Comparison of ENCODE assay signal across 26 cellular contexts in genomic region chr2:231955758-231956472, GRCh38. TPM values are rescaled to one million over a fixed set of nuclear protein-coding genes. Genes with fewer than 3 reads are reported as not detected.
A peak's percentile ranks its signal among the peaks of the same experiment; 100 is the strongest.
DNase-seq lines count a peak whose midpoint lies in the region; ATAC-seq, FAIRE-seq and TF ChIP-seq lines count a peak whose summit lies in the region.
"Had no signal": no experiment of that assay in that cellular context is flagged by ENCODE, and none has a peak within 500 bp of the region (broad histone marks: within the 10 kb centered on the region; RNA-seq: fewer than 3 reads in every experiment).

No MANE protein-coding gene starts in this region.

- in situ Hi-C loops in brain microvascular endothelial cell (cut with HindIII; ENCODE audit: low pct_ligation_motif_present, low sequenced_read_pairs), result no loop called here

- H3K4me3 ChIP-seq in brain microvascular endothelial cell (ENCODE audit: low read depth, low read length) (no peak overlapping the region), keratinocyte (ENCODE audit: control insufficient read depth in 2 of 3, extremely low read depth in 1 of 3, insufficient read depth in 2 of 3, low read depth in 1 of 3, low read length in 3 of 3) (no peak overlapping the region), small intestine (ENCODE audit: low read depth in 1 of 2, low read length in 2 of 2) (no peak overlapping the region)
- H3K4me3 ChIP-seq: HAP-1, PC-9, SJCRH30 had no signal

- TF ChIP-seq CTCF in brain microvascular endothelial cell (IDR thresholded peaks at IDR 0.05; ENCODE audit: low read depth, low read length, missing control alignments) (no peak), keratinocyte (optimal IDR thresholded peaks at IDR 0.05 in 1 of 3, IDR thresholded peaks at IDR 0.05 in 1 of 3, conservative IDR thresholded peaks at IDR 0.05 in 1 of 3; ENCODE audit: extremely low read depth in 1 of 3, insufficient read depth in 2 of 3, low read length in 3 of 3) (no peak)

- no peaks in the 10 kb centered on the region for H4K20me1 ChIP-seq in keratinocyte (ENCODE audit: control insufficient read depth, extremely low read depth, insufficient read depth, low read length)

- H3K79me2 ChIP-seq in keratinocyte (ENCODE audit: control insufficient read depth, insufficient read depth, low read length), result no peaks in the 10 kb centered on the region

- H3K4me1 ChIP-seq in keratinocyte (ENCODE audit: control insufficient read depth, extremely low read depth, insufficient read depth, low read length) (peaks cover 3% of the 10 kb centered on the region), small intestine (ENCODE audit: control insufficient read depth in 2 of 2, insufficient read depth in 1 of 2, low read depth in 1 of 2, low read length in 1 of 2) (peaks cover 0 to 3% of the 10 kb centered on the region in 2 donors)
- H3K4me1 ChIP-seq: Caco-2, SJCRH30 had no signal

- no peak overlapping the region for H3K9ac ChIP-seq in keratinocyte (ENCODE audit: control insufficient read depth, extremely low read depth, insufficient read depth, low read length)

- dilution Hi-C loops in keratinocyte (cut with MboI; ENCODE audit: extremely low pct_ligation_motif_present, low sequenced_read_pairs), result no loop called here

- no peaks in the 10 kb centered on the region for H3K36me3 ChIP-seq in brain microvascular endothelial cell (replicated peaks)
- H3K36me3 ChIP-seq in keratinocyte (ENCODE audit: control insufficient read depth in 2 of 2, extremely low read depth in 1 of 2, insufficient read depth in 2 of 2, low read length in 2 of 2), result no peaks in the 10 kb centered on the region
- H3K36me3 ChIP-seq in small intestine (ENCODE audit: control insufficient read depth in 2 of 2, insufficient read depth in 2 of 2, low read length in 2 of 2), result no peaks in the 10 kb centered on the region
- H3K36me3 ChIP-seq: HAP-1, SJCRH30 had no signal

- 91 to 95% (median 91%) methylated on average over 8 of the region's 8 CpGs for WGBS in small intestine, 3 donors

- peak; percentile 25 for DNase-seq in NCI-H226
- peak; percentile 13 for DNase-seq in brain microvascular endothelial cell
- no peak for DNase-seq in keratinocyte (ENCODE audit: low read depth, low spot score)
- DNase-seq in small intestine, result peak; percentile 13
- DNase-seq in NCI-H2196 treated with DMSO at 0.1 percent for 48 hours (lab: John Stamatoyannopoulos, UW; ENCODE audit: unreplicated experiment), result no peak
- DNase-seq: C1 segment of cervical spinal cord; Caco-2; CD4-positive, alpha-beta memory T cell; GOT3; Kasumi-1; NCI-H1092 treated with DMSO at 0.1 percent for 48 hours; NCI-H1436 treated with DMSO at 0.1 percent for 48 hours; NCI-H187 treated with DMSO at 0.1 percent for 48 hours; NCI-H446 treated with DMSO at 0.1 percent for 48 hours; NCI-H526; NCI-H82; NK-92 treated with Interleukin-12 subunit alpha and Interleukin-12 subunit beta, amount 100 ng/mL, for 24 hours; PC-9; SJCRH30 had no signal

- no peak for ATAC-seq in GM21619 (IDR thresholded peaks at IDR 0.05; ENCODE audit: unreplicated experiment)
- no peak for ATAC-seq in GM18520 (IDR thresholded peaks at IDR 0.05; ENCODE audit: unreplicated experiment)
- ATAC-seq: Right ventricle myocardium inferior, SK-N-SH treated with all-trans-retinoic acid at 6 μM for 48 hours had no signal

- H2AFZ ChIP-seq in keratinocyte (ENCODE audit: control insufficient read depth, low read length), result no peak overlapping the region
- H2AFZ ChIP-seq: PC-9 had no signal

- H3K9me1 ChIP-seq in keratinocyte (ENCODE audit: control insufficient read depth, extremely low read depth, insufficient read depth, low read length), result no peaks in the 10 kb centered on the region

- H3K27ac ChIP-seq in brain microvascular endothelial cell (no peak overlapping the region), keratinocyte (ENCODE audit: control insufficient read depth, insufficient read depth, low read length) (no peak overlapping the region), small intestine (ENCODE audit: low read depth in 1 of 2, low read length in 1 of 2) (no peak overlapping the region)
- H3K27ac ChIP-seq: HL-60, PC-9, SJCRH30 had no signal

- peak; percentile 46 for FAIRE-seq in keratinocyte (lab: Jason Lieb, UNC)
- no peak for FAIRE-seq in small intestine (lab: Jason Lieb, UNC)
- FAIRE-seq: G401.6 had no signal

- H3K27me3 ChIP-seq in brain microvascular endothelial cell (replicated peaks) (no peaks in the 10 kb centered on the region), keratinocyte (ENCODE audit: control insufficient read depth, extremely low read depth, insufficient read depth, low read length) (no peaks in the 10 kb centered on the region), small intestine (ENCODE audit: control insufficient read depth in 2 of 2, insufficient read depth in 2 of 2, low read length in 2 of 2) (no peaks in the 10 kb centered on the region)
- H3K27me3 ChIP-seq: SJCRH30 had no signal

- no peaks in the 10 kb centered on the region for H3K9me3 ChIP-seq in keratinocyte (ENCODE audit: control insufficient read depth, low read depth, low read length)
- H3K9me3 ChIP-seq in small intestine (ENCODE audit: control insufficient read depth, low read depth), result no peaks in the 10 kb centered on the region
- H3K9me3 ChIP-seq: Caco-2, SJCRH30 had no signal

- H3K4me2 ChIP-seq in keratinocyte (ENCODE audit: control insufficient read depth, extremely low read depth, insufficient read depth, low read depth, low read length), result no peak overlapping the region
- H3K4me2 ChIP-seq: PC-9 had no signal

RNA-seq across cellular contexts. Expression of gene DIS3L2, which starts 5.6 kb away (rescaled TPM):
- 8.5 to 11.9 TPM (median 8.6 TPM) in 3 replicates for polyA plus RNA-seq in keratinocyte
- 23.5 TPM for polyA plus RNA-seq in keratinocyte (2011; ENCODE audit: low read depth)
- polyA plus RNA-seq in keratinocyte (2011; cell fraction: cytosol; rRNA removed), result 8.7 and 10.4 TPM in 2 replicates
- polyA plus RNA-seq in keratinocyte (2011; cell fraction: nucleus; rRNA removed), result 30.8 and 33.7 TPM in 2 replicates
- 8.5 and 15.8 TPM in 2 replicates for polyA plus RNA-seq in keratinocyte (2012; ENCODE audit: low replicate concordance)
- 8.8 to 53.4 TPM (median 14.5 TPM) in 3 replicates for polyA minus RNA-seq in keratinocyte
- 8.8 TPM for polyA minus RNA-seq in keratinocyte (2011; cell fraction: cytosol; rRNA and poly(A)+ RNA removed)
- polyA minus RNA-seq in keratinocyte (2011; cell fraction: nucleus; rRNA and poly(A)+ RNA removed), result 16.1 and 33.7 TPM in 2 replicates
- polyA plus RNA-seq in small intestine, result 10 to 100 TPM in 1 of 3 donors, 1 to 10 TPM in 2; 8.3 to 14.5 (median 9.2) TPM

RNA-seq across cellular contexts. Expression of gene NPPC, which starts 29.7 kb away (rescaled TPM):
- polyA plus RNA-seq in keratinocyte, result not detected in 3 replicates
- polyA plus RNA-seq in keratinocyte (2011; ENCODE audit: low read depth), result not detected
- not detected in 2 replicates for polyA plus RNA-seq in keratinocyte (2011; cell fraction: cytosol; rRNA removed)
- not detected in 2 replicates for polyA plus RNA-seq in keratinocyte (2011; cell fraction: nucleus; rRNA removed)
- not detected in 2 replicates for polyA plus RNA-seq in keratinocyte (2012; ENCODE audit: low replicate concordance)
- polyA minus RNA-seq in keratinocyte, result not detected in 3 replicates
- polyA minus RNA-seq in keratinocyte (2011; cell fraction: cytosol; rRNA and poly(A)+ RNA removed), result not detected
- not detected in 2 replicates for polyA minus RNA-seq in keratinocyte (2011; cell fraction: nucleus; rRNA and poly(A)+ RNA removed)
- polyA plus RNA-seq in small intestine, result under 1 TPM in 1 of 3 donors, not detected in 2; 0.13 TPM
- polyA plus RNA-seq: CD4-positive, alpha-beta memory T cell had no signal

Comparison
In these comparisons a context has a peak if more than half of its experiments do, and no peak if none do; other contexts are left out.
1. DNase-seq: peak in NCI-H226 (single experiment), brain microvascular endothelial cell (single experiment) and small intestine (single experiment); none in keratinocyte (single experiment) and NCI-H2196 treated with DMSO at 0.1 percent for 48 hours (single experiment).